Comparison of ENCODE assay signal across 8 cellular contexts in the genomic region with DNA sequence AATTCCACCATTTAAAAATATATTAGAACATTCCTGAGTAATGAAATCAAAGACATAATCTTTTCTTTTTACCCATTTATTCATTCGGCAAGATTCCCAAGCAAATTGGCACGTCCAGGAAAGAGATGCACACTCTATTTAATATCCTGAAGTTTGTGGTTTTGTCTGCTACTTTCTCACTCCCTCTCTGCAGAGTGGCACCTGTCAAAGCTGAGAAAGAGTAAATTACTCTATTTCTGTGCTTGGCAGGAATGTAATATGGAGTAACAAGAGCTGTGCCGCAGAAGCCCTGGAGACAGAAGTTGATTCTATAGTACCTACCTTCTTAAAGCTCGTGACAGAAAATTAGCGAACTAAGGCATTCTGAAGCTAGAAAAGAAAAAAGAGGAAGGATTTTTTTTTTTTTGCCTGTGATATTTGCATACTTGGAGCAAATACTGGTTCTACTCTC. TPM values are rescaled to one million over a fixed set of nuclear protein-coding genes. Genes with fewer than 3 reads are reported as not detected.
DNase-seq lines count a peak whose midpoint lies in the region; ATAC-seq and TF ChIP-seq lines count a peak whose summit lies in the region.

No MANE protein-coding gene starts in this region.

- CTCF ChIA-PET in activated CD8-positive, alpha-beta T cell treated with anti-CD3 and anti-CD28 coated beads for 36 hours (lab: Charles Lee) = interaction anchor here (1.3 to 1.7 kb wide), 3 partner anchors 10 to 193 kb away, joined by 3 to 10 read pairs (median 4); no protein-coding TSS in a partner anchor

- peaks cover 0 to 11% of the 10 kb centered on the region in 2 donors for H3K4me1 Mint-ChIP-seq in natural killer cell treated with Interleukin-12 subunit alpha and Interleukin-12 subunit beta and Interleukin-15 and Interleukin-18, amount 100 ng/mL, for 72 hours (ENCODE audit: low read depth in 2 of 2)
- peaks cover 3% of the 10 kb centered on the region for H3K4me1 Mint-ChIP-seq in activated CD8-positive, alpha-beta T cell treated with anti-CD3 and anti-CD28 coated beads for 36 hours (ENCODE audit: low read depth)

- intact Hi-C loops in activated CD8-positive, alpha-beta T cell treated with anti-CD3 and anti-CD28 coated beads for 36 hours (cut with micrococcal nuclease) = no loop called here

- H3K36me3 Mint-ChIP-seq in natural killer cell treated with Interleukin-12 subunit alpha and Interleukin-12 subunit beta and Interleukin-15 and Interleukin-18, amount 100 ng/mL, for 72 hours = peaks cover 5% of the 10 kb centered on the region
- H3K36me3 Mint-ChIP-seq in activated CD8-positive, alpha-beta T cell treated with anti-CD3 and anti-CD28 coated beads for 36 hours (ENCODE audit: low read depth) = no peaks in the 10 kb centered on the region

- peak overlapping the region; percentile 21 for H3K4me3 ChIP-seq in coronary artery
- H3K4me3 ChIP-seq in right atrium auricular region = no peak overlapping the region

- no peak for TF ChIP-seq CTCF in coronary artery (IDR thresholded peaks at IDR 0.05)
- TF ChIP-seq CTCF in right atrium auricular region (IDR thresholded peaks at IDR 0.05) = no peak
- no peak for TF ChIP-seq CTCF in activated CD8-positive, alpha-beta T cell treated with anti-CD3 and anti-CD28 coated beads for 36 hours (IDR thresholded peaks at IDR 0.05)

- no peak overlapping the region for H3K27ac Mint-ChIP-seq in natural killer cell treated with Interleukin-12 subunit alpha and Interleukin-12 subunit beta and Interleukin-15 and Interleukin-18, amount 100 ng/mL, for 72 hours
- no peak overlapping the region for H3K27ac Mint-ChIP-seq in activated CD8-positive, alpha-beta T cell treated with anti-CD3 and anti-CD28 coated beads for 36 hours

- peak; percentile 62 for ATAC-seq in GM21529 (IDR thresholded peaks at IDR 0.05; ENCODE audit: unreplicated experiment)
- no peak for ATAC-seq in natural killer cell treated with Interleukin-12 subunit alpha and Interleukin-12 subunit beta and Interleukin-15 and Interleukin-18, amount 100 ng/mL, for 72 hours
- no peak for ATAC-seq in activated CD8-positive, alpha-beta T cell treated with anti-CD3 and anti-CD28 coated beads for 36 hours

- H3K9me3 Mint-ChIP-seq in natural killer cell treated with Interleukin-12 subunit alpha and Interleukin-12 subunit beta and Interleukin-15 and Interleukin-18, amount 100 ng/mL, for 72 hours = no peaks in the 10 kb centered on the region
- no peaks in the 10 kb centered on the region for H3K9me3 Mint-ChIP-seq in activated CD8-positive, alpha-beta T cell treated with anti-CD3 and anti-CD28 coated beads for 36 hours

- H3K9me3 ChIP-seq in right atrium auricular region = no peaks in the 10 kb centered on the region

- POLR2A ChIA-PET in activated CD8-positive, alpha-beta T cell treated with anti-CD3 and anti-CD28 coated beads for 36 hours (lab: Charles Lee) = no interaction called here

- H3K4me1 ChIP-seq in right atrium auricular region = peaks cover 0 to 9% of the 10 kb centered on the region in 2 donors

- no peaks in the 10 kb centered on the region for H3K27me3 ChIP-seq in right atrium auricular region

- no peaks in the 10 kb centered on the region for H3K36me3 ChIP-seq in right atrium auricular region

- H3K27me3 Mint-ChIP-seq in natural killer cell treated with Interleukin-12 subunit alpha and Interleukin-12 subunit beta and Interleukin-15 and Interleukin-18, amount 100 ng/mL, for 72 hours = no peaks in the 10 kb centered on the region
- no peaks in the 10 kb centered on the region for H3K27me3 Mint-ChIP-seq in activated CD8-positive, alpha-beta T cell treated with anti-CD3 and anti-CD28 coated beads for 36 hours

- DNase-seq in EH (ENCODE audit: low read depth) (peak; percentile 58), KG1 (lab: John Stamatoyannopoulos, UW) (peak; percentile 54), coronary artery (ENCODE audit: low spot score) (no peak), right atrium auricular region (ENCODE audit: low spot score) (no peak)
- no peak for DNase-seq in natural killer cell treated with Interleukin-12 subunit alpha and Interleukin-12 subunit beta and Interleukin-15 and Interleukin-18, amount 100 ng/mL, for 72 hours (ENCODE audit: low spot score)
- DNase-seq in activated effector memory CD4-positive, alpha-beta T cell treated with anti-CD3 and anti-CD28 coated beads, Interleukin-2, amount 50 U/mL, for 16 hours = no peak
- DNase-seq in activated CD8-positive, alpha-beta T cell treated with anti-CD3 and anti-CD28 coated beads for 36 hours = no peak

- H3K27ac ChIP-seq in coronary artery (no peak overlapping the region), right atrium auricular region (no peak overlapping the region)

- H3K4me3 Mint-ChIP-seq in natural killer cell treated with Interleukin-12 subunit alpha and Interleukin-12 subunit beta and Interleukin-15 and Interleukin-18, amount 100 ng/mL, for 72 hours = no peak overlapping the region
- H3K4me3 Mint-ChIP-seq in activated CD8-positive, alpha-beta T cell treated with anti-CD3 and anti-CD28 coated beads for 36 hours = no peak overlapping the region

RNA-seq across cellular contexts. Expression of a gene that starts 5.5 kb away (rescaled TPM):
- total RNA-seq in right atrium auricular region = 1 to 10 TPM; 3.4 to 4.4 TPM
- 10 to 100 TPM; 17.1 to 24.8 TPM for total RNA-seq in natural killer cell treated with Interleukin-12 subunit alpha and Interleukin-12 subunit beta and Interleukin-15 and Interleukin-18, amount 100 ng/mL, for 72 hours
- total RNA-seq in activated CD8-positive, alpha-beta T cell treated with anti-CD3 and anti-CD28 coated beads for 36 hours = 10 to 100 TPM; 16.2 to 17.5 TPM

RNA-seq across cellular contexts. Expression of a gene that starts 5.6 kb away (rescaled TPM):
- 10 to 100 TPM; 22.6 to 22.7 TPM for total RNA-seq in right atrium auricular region
- 10 to 100 TPM; 20.4 to 24.4 TPM for total RNA-seq in natural killer cell treated with Interleukin-12 subunit alpha and Interleukin-12 subunit beta and Interleukin-15 and Interleukin-18, amount 100 ng/mL, for 72 hours
- total RNA-seq in activated CD8-positive, alpha-beta T cell treated with anti-CD3 and anti-CD28 coated beads for 36 hours = 10 to 100 TPM; 21.6 to 24.1 TPM

Comparison
In these comparisons a context has a peak if more than half of its experiments do, and no peak if none do; other contexts are left out.
1. DNase-seq: peak in EH (single experiment) and KG1 (single experiment); none in coronary artery (single experiment), right atrium auricular region (single experiment), natural killer cell treated with Interleukin-12 subunit alpha and Interleukin-12 subunit beta and Interleukin-15 and Interleukin-18, amount 100 ng/mL, for 72 hours (single experiment), activated effector memory CD4-positive, alpha-beta T cell treated with anti-CD3 and anti-CD28 coated beads, Interleukin-2, amount 50 U/mL, for 16 hours (single experiment) and activated CD8-positive, alpha-beta T cell treated with anti-CD3 and anti-CD28 coated beads for 36 hours (single experiment).